In genomic region chr21:42455196-42455595, GRCh38 we compare ENCODE assay signal across 1 cellular context.
TF ChIP-seq lines count a peak whose summit lies in the region.

No MANE protein-coding gene starts in this region.

TF ChIP-seq in HepG2, 621 proteins besides CTCF, POLR2A, EP300 and RAD21:
- TF ChIP-seq ATF7 (IDR thresholded peaks at IDR 0.05) (peak; percentile 70; the same call in 1 of the 2 replicates), ATF7 (CRISPR knock-in tag; IDR thresholded peaks at IDR 0.05) (no peak), CREB1 (IDR thresholded peaks at IDR 0.05) (peak; percentile 39; the same call in 1 of the 2 replicates), CREB1 (CRISPR knock-in tag; IDR thresholded peaks at IDR 0.05) (no peak), MAFK (conservative IDR thresholded peaks at IDR 0.05 in 1 of 2, IDR thresholded peaks at IDR 0.05 in 1 of 2; ENCODE audit: low read length in 2 of 2) (peak; percentile 75 to 84), AGO2 (optimal IDR thresholded peaks at IDR 0.05; ENCODE audit: low read depth, low read length) (no peak), ZBTB43 (CRISPR knock-in tag; conservative IDR thresholded peaks at IDR 0.05) (no peak), MAFF (IDR thresholded peaks at IDR 0.05; ENCODE audit: low read depth, low read length) (peak; percentile 81)
